8 cellular contexts compared by ENCODE assay signal in genomic region chr9:127802576-127803443, GRCh38. TPM values are rescaled to one million over a fixed set of nuclear protein-coding genes. Genes with fewer than 3 reads are reported as not detected.
DNase-seq lines count a peak whose midpoint lies in the region; ATAC-seq lines count a peak whose summit lies in the region.

FPGS (plus strand) TSS chr9:127802882; CDS start chr9:127802925, 43 bp downstream.

- intact Hi-C loops in activated T-helper 1 cell treated with anti-CD3 and anti-CD28 coated beads, Interleukin-12 subunit alpha, Interleukin-12 subunit beta, Interleukin-2, Interleukin-4 antibody, amounts not matched to agents 30 ng/mL and 10 ng/mL and 1 ng/mL, durations not matched to agents 14 hours and 24 hours and 36 hours (cut with micrococcal nuclease) = loop anchor here (1.0 to 2.0 kb wide), 5 partner anchors 17 to 114 kb away; partner anchors contain the start of genes CDK9, ST6GALNAC4 and TOR2A
- intact Hi-C loops in naive thymus-derived CD4-positive, alpha-beta T cell (cut with micrococcal nuclease) = loop anchor here (1.0 to 5.0 kb wide), 10 partner anchors 17 to 325 kb away; partner anchors contain the start of genes ST6GALNAC4 (in 2 of the 2), TOR2A (in 2 of the 2), CDK9 (in 1 of the 2) and ENG (in 1 of the 2)

- H3K36me3 ChIP-seq in naive thymus-derived CD4-positive, alpha-beta T cell (ENCODE audit: control insufficient read depth in 2 of 3, insufficient read depth in 3 of 3, low read length in 3 of 3) = peaks cover 0 to 29% (median 3%) of the 10 kb centered on the region in 3 experiments

- peak; percentile 64 for ATAC-seq in GM21576 (IDR thresholded peaks at IDR 0.05; ENCODE audit: unreplicated experiment)
- peak; percentile 94 for ATAC-seq in naive thymus-derived CD4-positive, alpha-beta T cell
- ATAC-seq in stimulated activated naive B cell treated with anti-CD40 and anti-IgM and Interleukin-4, amounts not matched to agents 10 μg/mL and 1 μg/mL and 100 μg/mL, for 72 hours (replicated peaks) = peak; percentile 89 to 90

- DNase-seq in DMS53 treated with DMSO at 0.1 percent for 48 hours (lab: John Stamatoyannopoulos, UW; ENCODE audit: unreplicated experiment) (peak; percentile 74), RKO (ENCODE audit: low spot score) (peak; percentile 95), fibroblast of gingiva (ENCODE audit: low read depth) (peak; percentile 91)
- DNase-seq in Jurkat, Clone E6-1 (ENCODE audit: low read depth, low spot score) = peak; percentile 78
- DNase-seq in activated T-helper 1 cell treated with anti-CD3 and anti-CD28 coated beads, Interleukin-12 subunit alpha, Interleukin-12 subunit beta, Interleukin-2, Interleukin-4 antibody, amounts not matched to agents 30 ng/mL and 10 ng/mL and 1 ng/mL, durations not matched to agents 14 hours and 24 hours and 36 hours (ENCODE audit: low spot score) = peak; percentile 74
- peak; percentile 77 to 86 (median 85) for DNase-seq in naive thymus-derived CD4-positive, alpha-beta T cell
- peak; percentile 85 for DNase-seq in stimulated activated naive B cell treated with anti-CD40 and anti-IgM and Interleukin-4, amounts not matched to agents 10 μg/mL and 1 μg/mL and 100 μg/mL, for 72 hours

- H3K27ac Mint-ChIP-seq in activated T-helper 1 cell treated with anti-CD3 and anti-CD28 coated beads, Interleukin-12 subunit alpha, Interleukin-12 subunit beta, Interleukin-2, Interleukin-4 antibody, amounts not matched to agents 30 ng/mL and 10 ng/mL and 1 ng/mL, durations not matched to agents 14 hours and 24 hours and 36 hours = peak within 1 kb of the TSS; percentile 93
- peak within 1 kb of the TSS; percentile 80 to 95 (median 89) for H3K27ac Mint-ChIP-seq in naive thymus-derived CD4-positive, alpha-beta T cell
- peak within 1 kb of the TSS; percentile 99 for H3K27ac Mint-ChIP-seq in stimulated activated naive B cell treated with anti-CD40 and anti-IgM and Interleukin-4, amounts not matched to agents 10 μg/mL and 1 μg/mL and 100 μg/mL, for 72 hours

- peaks cover 12 to 19% of the 10 kb centered on the region in 2 donors for H3K4me1 ChIP-seq in naive thymus-derived CD4-positive, alpha-beta T cell (ENCODE audit: control insufficient read depth in 2 of 2, insufficient read depth in 2 of 2, low read length in 2 of 2)

- POLR2A ChIA-PET in naive thymus-derived CD4-positive, alpha-beta T cell (lab: Charles Lee) = interaction anchor here (0.6 to 2.8 kb wide), 12 partner anchors 15 to 107 kb away, joined by 3 to 10 read pairs (median 4); partner anchors contain the start of genes CDK9, ENG and SH2D3C

- no peaks in the 10 kb centered on the region for H3K27me3 Mint-ChIP-seq in activated T-helper 1 cell treated with anti-CD3 and anti-CD28 coated beads, Interleukin-12 subunit alpha, Interleukin-12 subunit beta, Interleukin-2, Interleukin-4 antibody, amounts not matched to agents 30 ng/mL and 10 ng/mL and 1 ng/mL, durations not matched to agents 14 hours and 24 hours and 36 hours (ENCODE audit: insufficient read depth)
- no peaks in the 10 kb centered on the region for H3K27me3 Mint-ChIP-seq in naive thymus-derived CD4-positive, alpha-beta T cell
- H3K27me3 Mint-ChIP-seq in stimulated activated naive B cell treated with anti-CD40 and anti-IgM and Interleukin-4, amounts not matched to agents 10 μg/mL and 1 μg/mL and 100 μg/mL, for 72 hours = no peaks in the 10 kb centered on the region

- no peaks in the 10 kb centered on the region for H3K9me3 ChIP-seq in naive thymus-derived CD4-positive, alpha-beta T cell (ENCODE audit: control insufficient read depth in 2 of 3, low read length in 3 of 3)

- peak within 1 kb of the TSS; percentile 82 for H3K4me3 ChIP-seq in Jurkat, Clone E6-1 (ENCODE audit: low read length)
- H3K4me3 ChIP-seq in naive thymus-derived CD4-positive, alpha-beta T cell (ENCODE audit: low read length) = peak within 1 kb of the TSS; percentile 81

- H3K4me3 Mint-ChIP-seq in activated T-helper 1 cell treated with anti-CD3 and anti-CD28 coated beads, Interleukin-12 subunit alpha, Interleukin-12 subunit beta, Interleukin-2, Interleukin-4 antibody, amounts not matched to agents 30 ng/mL and 10 ng/mL and 1 ng/mL, durations not matched to agents 14 hours and 24 hours and 36 hours = peak within 1 kb of the TSS; percentile 97
- H3K4me3 Mint-ChIP-seq in naive thymus-derived CD4-positive, alpha-beta T cell = peak within 1 kb of the TSS; percentile 81 to 95 (median 90)
- H3K4me3 Mint-ChIP-seq in stimulated activated naive B cell treated with anti-CD40 and anti-IgM and Interleukin-4, amounts not matched to agents 10 μg/mL and 1 μg/mL and 100 μg/mL, for 72 hours = peak within 1 kb of the TSS; percentile 97 to 99

- no peaks in the 10 kb centered on the region for H3K9me3 Mint-ChIP-seq in activated T-helper 1 cell treated with anti-CD3 and anti-CD28 coated beads, Interleukin-12 subunit alpha, Interleukin-12 subunit beta, Interleukin-2, Interleukin-4 antibody, amounts not matched to agents 30 ng/mL and 10 ng/mL and 1 ng/mL, durations not matched to agents 14 hours and 24 hours and 36 hours
- peaks cover 0 to 2% (median 0%) of the 10 kb centered on the region in 11 donors for H3K9me3 Mint-ChIP-seq in naive thymus-derived CD4-positive, alpha-beta T cell
- no peaks in the 10 kb centered on the region for H3K9me3 Mint-ChIP-seq in stimulated activated naive B cell treated with anti-CD40 and anti-IgM and Interleukin-4, amounts not matched to agents 10 μg/mL and 1 μg/mL and 100 μg/mL, for 72 hours

- peak within 1 kb of the TSS; percentile 93 for H3K27ac ChIP-seq in naive thymus-derived CD4-positive, alpha-beta T cell (ENCODE audit: low read depth, low read length)

- H3K27me3 ChIP-seq in naive thymus-derived CD4-positive, alpha-beta T cell (ENCODE audit: control insufficient read depth in 2 of 2, insufficient read depth in 2 of 2, low read length in 2 of 2) = no peaks in the 10 kb centered on the region

- CTCF ChIA-PET in naive thymus-derived CD4-positive, alpha-beta T cell (lab: Charles Lee) = interaction anchor here (1.0 to 1.2 kb wide), 3 partner anchors 55 to 117 kb away, joined by 3 to 4 read pairs (median 3); partner anchors contain the start of gene TOR2A

- H3K36me3 Mint-ChIP-seq in activated T-helper 1 cell treated with anti-CD3 and anti-CD28 coated beads, Interleukin-12 subunit alpha, Interleukin-12 subunit beta, Interleukin-2, Interleukin-4 antibody, amounts not matched to agents 30 ng/mL and 10 ng/mL and 1 ng/mL, durations not matched to agents 14 hours and 24 hours and 36 hours (ENCODE audit: low read depth) = peaks cover 15% of the 10 kb centered on the region
- H3K36me3 Mint-ChIP-seq in naive thymus-derived CD4-positive, alpha-beta T cell = peaks cover 0 to 8% (median 4%) of the 10 kb centered on the region in 5 donors
- peaks cover 17 to 21% of the 10 kb centered on the region in 2 donors for H3K36me3 Mint-ChIP-seq in stimulated activated naive B cell treated with anti-CD40 and anti-IgM and Interleukin-4, amounts not matched to agents 10 μg/mL and 1 μg/mL and 100 μg/mL, for 72 hours

- H3K4me1 Mint-ChIP-seq in activated T-helper 1 cell treated with anti-CD3 and anti-CD28 coated beads, Interleukin-12 subunit alpha, Interleukin-12 subunit beta, Interleukin-2, Interleukin-4 antibody, amounts not matched to agents 30 ng/mL and 10 ng/mL and 1 ng/mL, durations not matched to agents 14 hours and 24 hours and 36 hours (ENCODE audit: low read depth) = peaks cover 17% of the 10 kb centered on the region
- H3K4me1 Mint-ChIP-seq in naive thymus-derived CD4-positive, alpha-beta T cell = peaks cover 4 to 31% (median 20%) of the 10 kb centered on the region in 7 donors
- H3K4me1 Mint-ChIP-seq in stimulated activated naive B cell treated with anti-CD40 and anti-IgM and Interleukin-4, amounts not matched to agents 10 μg/mL and 1 μg/mL and 100 μg/mL, for 72 hours = peaks cover 19 to 57% of the 10 kb centered on the region in 2 donors

RNA-seq across cellular contexts. Expression of gene FPGS, which starts in this region (rescaled TPM):
- 82.1 TPM for polyA plus RNA-seq in Jurkat, Clone E6-1 (2012; ENCODE audit: insufficient read depth, insufficient read length)
- total RNA-seq in activated T-helper 1 cell treated with anti-CD3 and anti-CD28 coated beads, Interleukin-12 subunit alpha, Interleukin-12 subunit beta, Interleukin-2, Interleukin-4 antibody, amounts not matched to agents 30 ng/mL and 10 ng/mL and 1 ng/mL, durations not matched to agents 14 hours and 24 hours and 36 hours = 128 and 130 TPM in 2 replicates
- total RNA-seq in naive thymus-derived CD4-positive, alpha-beta T cell = 100 to 1,000 TPM in 2 of 5 experiments, 10 to 100 TPM in 3; 90.4 to 123 (median 95.4) TPM
- 10 to 100 TPM; 37.3 to 51.4 TPM for polyA plus RNA-seq in naive thymus-derived CD4-positive, alpha-beta T cell

Comparison
In these comparisons a context has a peak if more than half of its experiments do, and no peak if none do; other contexts are left out.
1. Peak in every context shown above with its lines: DNase-seq, ATAC-seq, H3K4me3 ChIP-seq and H3K27ac ChIP-seq.